19 cellular contexts compared by ENCODE assay signal in the genomic region with DNA sequence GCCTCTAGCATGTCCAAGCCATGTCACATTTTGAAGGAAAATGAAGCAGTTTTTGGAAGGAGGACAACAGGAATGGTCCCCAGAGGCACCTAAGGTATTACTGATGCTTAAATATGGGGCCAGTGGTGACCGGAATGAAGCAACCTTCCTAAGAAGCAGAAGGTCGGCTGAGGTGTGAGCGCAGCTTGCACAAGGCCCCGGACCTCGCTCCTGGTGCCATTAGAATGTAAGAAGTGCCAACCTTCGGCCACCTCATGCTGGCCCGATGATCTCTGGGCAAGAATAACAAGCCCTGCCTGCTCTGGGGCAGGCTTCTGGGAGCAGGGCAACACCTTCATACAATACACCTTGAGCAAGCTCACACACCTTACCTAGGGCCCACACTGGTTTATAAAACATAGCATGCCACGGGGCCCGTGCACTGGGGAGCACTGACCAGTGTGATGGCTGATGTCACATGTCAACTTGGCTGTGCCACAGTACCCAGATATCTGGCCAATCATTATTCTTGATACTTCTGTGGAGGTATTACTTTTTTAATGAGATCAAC. TPM values are rescaled to one million over a fixed set of nuclear protein-coding genes. Genes with fewer than 3 reads are reported as not detected.
DNase-seq lines count a peak whose midpoint lies in the region; ATAC-seq and TF ChIP-seq lines count a peak whose summit lies in the region.
"Had no signal": no experiment of that assay in that cellular context is flagged by ENCODE, and none has a peak within 500 bp of the region (broad histone marks: within the 10 kb centered on the region; RNA-seq: fewer than 3 reads in every experiment).

No MANE protein-coding gene starts in this region.

- ATAC-seq in activated naive CD8-positive, alpha-beta T cell treated with anti-CD3 and anti-CD28 coated beads, Interleukin-2, amount 50 U/mL, for 24 hours, result no peak
- ATAC-seq: HCT116, right lobe of liver had no signal

- no peaks in the 10 kb centered on the region for H3K36me3 ChIP-seq in breast epithelium
- H3K36me3 ChIP-seq: neural progenitor cell, right lobe of liver, vagina had no signal

- POLR2A ChIA-PET in activated CD4-positive, alpha-beta memory T cell treated with anti-CD3 and anti-CD28 coated beads for 36 hours (lab: Charles Lee), result no interaction called here

- peaks cover 87% of the 10 kb centered on the region for H3K4me1 Mint-ChIP-seq in activated CD4-positive, alpha-beta memory T cell treated with anti-CD3 and anti-CD28 coated beads for 36 hours (ENCODE audit: low read depth)
- peaks cover 89% of the 10 kb centered on the region for H3K4me1 Mint-ChIP-seq in activated naive CD8-positive, alpha-beta T cell treated with anti-CD3 and anti-CD28 coated beads, Interleukin-2, amount 50 U/mL, for 24 hours
- H3K4me1 Mint-ChIP-seq in progenitor cell of endocrine pancreas (ENCODE audit: low read depth), result peaks cover 21% of the 10 kb centered on the region

- DNase-seq in activated T-cell treated with anti-CD3 and anti-CD28 coated beads, Interleukin-2, amount 50 U/mL, for 1 hour, result peak; percentile 20
- no peak for DNase-seq in activated T-cell treated with anti-CD3 and anti-CD28 coated beads for 4 hours
- no peak for DNase-seq in activated CD4-positive, alpha-beta memory T cell treated with anti-CD3 and anti-CD28 coated beads for 36 hours
- no peak for DNase-seq in activated naive CD8-positive, alpha-beta T cell treated with anti-CD3 and anti-CD28 coated beads, Interleukin-2, amount 50 U/mL, for 24 hours
- DNase-seq in progenitor cell of endocrine pancreas (ENCODE audit: low spot score, unreplicated experiment), result no peak
- DNase-seq in breast epithelium (ENCODE audit: low spot score in 2 of 2), result no peak
- DNase-seq in COLO668 (lab: John Stamatoyannopoulos, UW; ENCODE audit: unreplicated experiment), result no peak
- no peak for DNase-seq in NCI-H82 (lab: John Stamatoyannopoulos, UW)
- DNase-seq: ACHN, cerebellar nuclear complex, foreskin fibroblast, hypothalamus, Kasumi-1, mesendoderm, NCI-H1105 treated with DMSO at 0.1 percent for 48 hours had no signal

- H3K4me3 Mint-ChIP-seq in activated CD4-positive, alpha-beta memory T cell treated with anti-CD3 and anti-CD28 coated beads for 36 hours, result peak overlapping the region; percentile 79
- H3K4me3 Mint-ChIP-seq in activated naive CD8-positive, alpha-beta T cell treated with anti-CD3 and anti-CD28 coated beads, Interleukin-2, amount 50 U/mL, for 24 hours, result peak overlapping the region; percentile 91
- H3K4me3 Mint-ChIP-seq in progenitor cell of endocrine pancreas (ENCODE audit: low read depth), result no peak overlapping the region
- H3K4me3 Mint-ChIP-seq: neural progenitor cell had no signal

- peaks cover 12% of the 10 kb centered on the region for H3K9me3 Mint-ChIP-seq in activated CD4-positive, alpha-beta memory T cell treated with anti-CD3 and anti-CD28 coated beads for 36 hours
- peaks cover 6% of the 10 kb centered on the region for H3K9me3 Mint-ChIP-seq in activated naive CD8-positive, alpha-beta T cell treated with anti-CD3 and anti-CD28 coated beads, Interleukin-2, amount 50 U/mL, for 24 hours
- H3K9me3 Mint-ChIP-seq in progenitor cell of endocrine pancreas (ENCODE audit: low read depth), result no peaks in the 10 kb centered on the region

- H3K4me1 ChIP-seq in breast epithelium, result no peaks in the 10 kb centered on the region
- H3K4me1 ChIP-seq: right lobe of liver had no signal

- TF ChIP-seq CTCF in progenitor cell of endocrine pancreas (IDR thresholded peaks at IDR 0.05; ENCODE audit: unreplicated experiment) (no peak), breast epithelium (IDR thresholded peaks at IDR 0.05) (no peak)

- no peak overlapping the region for H3K4me3 ChIP-seq in breast epithelium
- H3K4me3 ChIP-seq: neural progenitor cell, right lobe of liver, vagina had no signal

- H3K27me3 ChIP-seq in breast epithelium, result no peaks in the 10 kb centered on the region
- H3K27me3 ChIP-seq: neural progenitor cell, right lobe of liver, vagina had no signal

- intact Hi-C loops in activated CD4-positive, alpha-beta memory T cell treated with anti-CD3 and anti-CD28 coated beads for 36 hours (cut with micrococcal nuclease), result no loop called here
- intact Hi-C loops in breast epithelium (cut with DNase I; ENCODE audit: low total_unique reads), result no loop called here

- peaks cover 0 to 4% of the 10 kb centered on the region in 2 donors for H3K9me3 ChIP-seq in breast epithelium
- H3K9me3 ChIP-seq: right lobe of liver, vagina had no signal

- TF ChIP-seq POLR2A in breast epithelium (IDR thresholded peaks at IDR 0.05), result no peak

- H3K36me3 Mint-ChIP-seq in activated CD4-positive, alpha-beta memory T cell treated with anti-CD3 and anti-CD28 coated beads for 36 hours, result peaks cover 75% of the 10 kb centered on the region
- H3K36me3 Mint-ChIP-seq in activated naive CD8-positive, alpha-beta T cell treated with anti-CD3 and anti-CD28 coated beads, Interleukin-2, amount 50 U/mL, for 24 hours (ENCODE audit: low read depth), result peaks cover 75% of the 10 kb centered on the region
- H3K36me3 Mint-ChIP-seq in progenitor cell of endocrine pancreas (ENCODE audit: insufficient read depth), result peaks cover 10% of the 10 kb centered on the region

- no peaks in the 10 kb centered on the region for H3K27me3 Mint-ChIP-seq in activated CD4-positive, alpha-beta memory T cell treated with anti-CD3 and anti-CD28 coated beads for 36 hours
- H3K27me3 Mint-ChIP-seq in activated naive CD8-positive, alpha-beta T cell treated with anti-CD3 and anti-CD28 coated beads, Interleukin-2, amount 50 U/mL, for 24 hours, result peaks cover 7% of the 10 kb centered on the region
- no peaks in the 10 kb centered on the region for H3K27me3 Mint-ChIP-seq in progenitor cell of endocrine pancreas

- H3K27ac ChIP-seq in breast epithelium, result no peak overlapping the region
- H3K27ac ChIP-seq: neural progenitor cell, right lobe of liver, vagina had no signal

- CTCF ChIA-PET in activated CD4-positive, alpha-beta memory T cell treated with anti-CD3 and anti-CD28 coated beads for 36 hours (lab: Charles Lee), result interaction anchor here (1.3 kb wide), 1 partner anchor 8 kb away, joined by 3 read pairs; no protein-coding TSS in a partner anchor

- H3K27ac Mint-ChIP-seq in activated CD4-positive, alpha-beta memory T cell treated with anti-CD3 and anti-CD28 coated beads for 36 hours, result peak overlapping the region; percentile 97
- H3K27ac Mint-ChIP-seq in activated naive CD8-positive, alpha-beta T cell treated with anti-CD3 and anti-CD28 coated beads, Interleukin-2, amount 50 U/mL, for 24 hours, result peak overlapping the region; percentile 98
- peak overlapping the region; percentile 56 for H3K27ac Mint-ChIP-seq in progenitor cell of endocrine pancreas
- H3K27ac Mint-ChIP-seq: neural progenitor cell had no signal

RNA-seq across cellular contexts. Expression of a gene that starts 21.9 kb away (rescaled TPM):
- 100 to 1,000 TPM; 159 to 161 TPM for total RNA-seq in activated CD4-positive, alpha-beta memory T cell treated with anti-CD3 and anti-CD28 coated beads for 36 hours
- total RNA-seq in progenitor cell of endocrine pancreas (63.1 and 65.3 TPM in 2 replicates), breast epithelium (10 to 100 TPM in 2 of 3 donors, 1 to 10 TPM in 1; 9.9 to 24.6 (median 16.1) TPM)
